Comparison of ENCODE assay signal across 22 cellular contexts in the genomic region with DNA sequence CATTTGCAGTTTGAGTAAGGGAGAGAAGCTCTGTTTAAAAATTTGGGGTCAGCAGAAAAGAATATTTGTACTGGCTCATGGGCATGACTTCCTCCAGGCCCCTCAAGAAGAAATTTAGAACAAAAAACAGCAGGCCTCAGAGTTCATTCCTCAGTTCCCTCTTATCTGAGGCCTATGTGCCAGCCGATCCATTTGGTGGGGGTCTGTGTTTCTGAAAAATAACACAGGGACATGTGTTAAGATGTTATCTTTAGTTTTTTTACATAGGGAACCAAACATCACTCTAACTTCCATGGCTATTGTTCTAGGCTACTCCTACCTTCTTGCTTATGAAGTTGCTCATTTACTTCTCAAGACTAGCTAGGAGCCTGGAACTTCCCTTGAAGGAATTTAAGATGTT. TPM values are rescaled to one million over a fixed set of nuclear protein-coding genes. Genes with fewer than 3 reads are reported as not detected.
DNase-seq lines count a peak whose midpoint lies in the region; ATAC-seq, FAIRE-seq and TF ChIP-seq lines count a peak whose summit lies in the region.
"Had no signal": no experiment of that assay in that cellular context is flagged by ENCODE, and none has a peak within 500 bp of the region (broad histone marks: within the 10 kb centered on the region; RNA-seq: fewer than 3 reads in every experiment).

No MANE protein-coding gene starts in this region.

- H3K4me3 ChIP-seq in GM23338 (no peak overlapping the region), K562 (no peak overlapping the region), hepatocyte (no peak overlapping the region)
- H3K4me3 ChIP-seq: BLaER1 treated with 17β-estradiol and CSF1 and Interleukin-3, amounts not matched to agents 10 nM and 100 nM had no signal

- 17% methylated on average over 1 of the region's 1 CpG for WGBS in K562 (ENCODE audit: insufficient coverage, low coverage, missing lambda C conversion rate)
- WGBS in hepatocyte (ENCODE audit: low lambda C conversion rate, missing lambda C conversion rate) = 43% methylated on average over 1 of the region's 1 CpG

- H4K20me1 ChIP-seq in GM23338 (replicated peaks; ENCODE audit: insufficient read depth) (no peaks in the 10 kb centered on the region), K562 (replicated peaks; ENCODE audit: control insufficient read depth, insufficient read depth, low read length) (no peaks in the 10 kb centered on the region), hepatocyte (ENCODE audit: insufficient read depth, poor library complexity, severe bottlenecking) (no peaks in the 10 kb centered on the region)
- H4K20me1 ChIP-seq: BLaER1 treated with 17β-estradiol and CSF1 and Interleukin-3, amounts not matched to agents 10 nM and 100 nM had no signal

- H2AFZ ChIP-seq in GM23338 (0 out of 2 replicates have a peak overlapping the region, but pooled peaks have one; percentile 47), K562 (ENCODE audit: low read depth, low read length) (peak overlapping the region; percentile 35), hepatocyte (no peak overlapping the region)

- H3K9me3 ChIP-seq in K562 (replicated peaks; ENCODE audit: control insufficient read depth, insufficient read depth, low read depth, low read length) = no peaks in the 10 kb centered on the region
- no peaks in the 10 kb centered on the region for H3K9me3 ChIP-seq in hepatocyte (ENCODE audit: low read depth)
- H3K9me3 ChIP-seq: BLaER1 treated with 17β-estradiol and CSF1 and Interleukin-3, amounts not matched to agents 10 nM and 100 nM; Caco-2 had no signal

- ATAC-seq in activated naive CD8-positive, alpha-beta T cell treated with anti-CD3 and anti-CD28 coated beads, Interleukin-2, amount 10 ng/mL, durations not matched to agents 7 days and 5 days (ENCODE audit: low read depth) = no peak
- no peak for ATAC-seq in activated naive CD8-positive, alpha-beta T cell treated with anti-CD3 and anti-CD28 coated beads, Interleukin-2, amount 50 U/mL, for 24 hours
- no peak for ATAC-seq in GM23338
- ATAC-seq in K562 = no peak
- no peak for ATAC-seq in HG03280 (IDR thresholded peaks at IDR 0.05; ENCODE audit: unreplicated experiment)
- ATAC-seq: CD8-positive, alpha-beta T cell had no signal

- H3K4me2 ChIP-seq in GM23338 (no peak overlapping the region), K562 (ENCODE audit: insufficient read depth, low read length) (no peak overlapping the region), hepatocyte (no peak overlapping the region)
- H3K4me2 ChIP-seq: BLaER1 treated with 17β-estradiol and CSF1 and Interleukin-3, amounts not matched to agents 10 nM and 100 nM had no signal

- intact Hi-C loops in K562 (cut with micrococcal nuclease) = no loop called here

- H3K4me3 Mint-ChIP-seq in activated naive CD8-positive, alpha-beta T cell treated with anti-CD3 and anti-CD28 coated beads, Interleukin-2, amount 10 ng/mL, durations not matched to agents 7 days and 5 days = no peak overlapping the region
- no peak overlapping the region for H3K4me3 Mint-ChIP-seq in activated naive CD8-positive, alpha-beta T cell treated with anti-CD3 and anti-CD28 coated beads, Interleukin-2, amount 50 U/mL, for 24 hours
- no peak overlapping the region for H3K4me3 Mint-ChIP-seq in GM23338
- H3K4me3 Mint-ChIP-seq: CD4-positive, alpha-beta T cell; CD8-positive, alpha-beta T cell had no signal

- DNase-seq in activated naive CD8-positive, alpha-beta T cell treated with anti-CD3 and anti-CD28 coated beads, Interleukin-2, amount 10 ng/mL, durations not matched to agents 7 days and 5 days = no peak
- no peak for DNase-seq in activated naive CD8-positive, alpha-beta T cell treated with anti-CD3 and anti-CD28 coated beads, Interleukin-2, amount 50 U/mL, for 24 hours
- no peak for DNase-seq in GM23338 (ENCODE audit: low spot score)
- DNase-seq in K562 (ENCODE audit: extremely low read depth in 1 of 4, low spot score in 3 of 4) = no peak
- no peak for DNase-seq in SW 1271 (lab: John Stamatoyannopoulos, UW)
- DNase-seq in hepatocyte (ENCODE audit: low spot score) = no peak
- DNase-seq: 8988T; ACHN; Caco-2; Calu3; CD4-positive, alpha-beta T cell; CD8-positive, alpha-beta T cell; DMS79 treated with DMSO at 0.1 percent for 48 hours; GF-D8 had no signal

- POLR2A ChIA-PET in activated naive CD8-positive, alpha-beta T cell treated with anti-CD3 and anti-CD28 coated beads, Interleukin-2, amount 10 ng/mL, durations not matched to agents 7 days and 5 days (lab: Charles Lee) = no interaction called here
- POLR2A ChIA-PET in K562 (lab: Yijun Ruan, JAX) = no interaction called here

- no TSS peak for BruUV-seq in K562 (replicated peaks; lab: Mats Ljungman, UMichigan)

- H3K27me3 ChIP-seq in GM23338 (ENCODE audit: insufficient read depth) = no peaks in the 10 kb centered on the region
- H3K27me3 ChIP-seq in K562 (ENCODE audit: control insufficient read depth in 2 of 2, insufficient read depth in 2 of 2, low read length in 2 of 2) = no peaks in the 10 kb centered on the region
- H3K27me3 ChIP-seq in hepatocyte = no peaks in the 10 kb centered on the region
- H3K27me3 ChIP-seq: BLaER1 treated with 17β-estradiol and CSF1 and Interleukin-3, amounts not matched to agents 10 nM and 100 nM had no signal

- H3K36me3 ChIP-seq in GM23338 (ENCODE audit: insufficient read depth) (peaks cover 4% of the 10 kb centered on the region; the same call in 1 of the 2 replicates), K562 (ENCODE audit: control insufficient read depth, insufficient read depth, low read length) (no peaks in the 10 kb centered on the region), hepatocyte (replicated peaks; ENCODE audit: insufficient read depth, low read depth) (no peaks in the 10 kb centered on the region)
- H3K36me3 ChIP-seq: BLaER1 treated with 17β-estradiol and CSF1 and Interleukin-3, amounts not matched to agents 10 nM and 100 nM had no signal

- peak overlapping the region; percentile 58 for H3K27ac Mint-ChIP-seq in activated naive CD8-positive, alpha-beta T cell treated with anti-CD3 and anti-CD28 coated beads, Interleukin-2, amount 10 ng/mL, durations not matched to agents 7 days and 5 days
- H3K27ac Mint-ChIP-seq in activated naive CD8-positive, alpha-beta T cell treated with anti-CD3 and anti-CD28 coated beads, Interleukin-2, amount 50 U/mL, for 24 hours = no peak overlapping the region
- H3K27ac Mint-ChIP-seq in GM23338 = no peak overlapping the region
- H3K27ac Mint-ChIP-seq: CD4-positive, alpha-beta T cell; CD8-positive, alpha-beta T cell had no signal

- no peaks in the 10 kb centered on the region for H3F3A ChIP-seq in GM23338 (replicated peaks; ENCODE audit: low read depth)

- no peaks in the 10 kb centered on the region for H3K9me3 Mint-ChIP-seq in activated naive CD8-positive, alpha-beta T cell treated with anti-CD3 and anti-CD28 coated beads, Interleukin-2, amount 10 ng/mL, durations not matched to agents 7 days and 5 days
- H3K9me3 Mint-ChIP-seq in activated naive CD8-positive, alpha-beta T cell treated with anti-CD3 and anti-CD28 coated beads, Interleukin-2, amount 50 U/mL, for 24 hours = no peaks in the 10 kb centered on the region
- peaks cover 11% of the 10 kb centered on the region for H3K9me3 Mint-ChIP-seq in GM23338
- H3K9me3 Mint-ChIP-seq: CD4-positive, alpha-beta T cell; CD8-positive, alpha-beta T cell had no signal

- H3K4me1 Mint-ChIP-seq in activated naive CD8-positive, alpha-beta T cell treated with anti-CD3 and anti-CD28 coated beads, Interleukin-2, amount 10 ng/mL, durations not matched to agents 7 days and 5 days = no peaks in the 10 kb centered on the region
- no peaks in the 10 kb centered on the region for H3K4me1 Mint-ChIP-seq in activated naive CD8-positive, alpha-beta T cell treated with anti-CD3 and anti-CD28 coated beads, Interleukin-2, amount 50 U/mL, for 24 hours
- H3K4me1 Mint-ChIP-seq in GM23338 = no peaks in the 10 kb centered on the region; the same call in 2 of the 3 replicates

- TF ChIP-seq RAD21 in K562 (CRISPR knock-in tag; conservative IDR thresholded peaks at IDR 0.05 in 1 of 2, IDR thresholded peaks at IDR 0.05 in 1 of 2) = no peak

- peaks cover 22% of the 10 kb centered on the region for H3K27me3 Mint-ChIP-seq in activated naive CD8-positive, alpha-beta T cell treated with anti-CD3 and anti-CD28 coated beads, Interleukin-2, amount 10 ng/mL, durations not matched to agents 7 days and 5 days
- H3K27me3 Mint-ChIP-seq in activated naive CD8-positive, alpha-beta T cell treated with anti-CD3 and anti-CD28 coated beads, Interleukin-2, amount 50 U/mL, for 24 hours = peaks cover 18% of the 10 kb centered on the region
- H3K27me3 Mint-ChIP-seq in GM23338 (ENCODE audit: insufficient read depth, low read depth, poor library complexity) = peaks cover 2% of the 10 kb centered on the region

- no peak for FAIRE-seq in K562 (lab: Jason Lieb, UNC)
- FAIRE-seq: A204.1, D721Med, G401.6, GM12891, GM19239 had no signal

- H3K9me2 ChIP-seq in GM23338 (ENCODE audit: insufficient read depth) (no peaks in the 10 kb centered on the region), hepatocyte (replicated peaks; ENCODE audit: insufficient read depth) (no peaks in the 10 kb centered on the region)

- in situ Hi-C loops in K562 (cut with MboI) = no loop called here

- TF ChIP-seq POLR2A in K562 (conservative IDR thresholded peaks at IDR 0.05) = no peak

- no peak for TF ChIP-seq EP300 in K562 (IDR thresholded peaks at IDR 0.05; ENCODE audit: low read length)

- H3K4me1 ChIP-seq in GM23338 (ENCODE audit: insufficient read depth) (no peaks in the 10 kb centered on the region), K562 (replicated peaks in 1 of 2; ENCODE audit: control insufficient read depth in 2 of 2, insufficient read depth in 2 of 2, low read length in 2 of 2) (no peaks in the 10 kb centered on the region; a peak in 2 of 5 replicates), hepatocyte (ENCODE audit: insufficient read depth) (no peaks in the 10 kb centered on the region)
- H3K4me1 ChIP-seq: BLaER1 treated with 17β-estradiol and CSF1 and Interleukin-3, amounts not matched to agents 10 nM and 100 nM; Caco-2 had no signal

- no peaks in the 10 kb centered on the region for H3K36me3 Mint-ChIP-seq in activated naive CD8-positive, alpha-beta T cell treated with anti-CD3 and anti-CD28 coated beads, Interleukin-2, amount 10 ng/mL, durations not matched to agents 7 days and 5 days
- no peaks in the 10 kb centered on the region for H3K36me3 Mint-ChIP-seq in activated naive CD8-positive, alpha-beta T cell treated with anti-CD3 and anti-CD28 coated beads, Interleukin-2, amount 50 U/mL, for 24 hours (ENCODE audit: low read depth)
- H3K36me3 Mint-ChIP-seq in GM23338 (ENCODE audit: low read depth) = peaks cover 5% of the 10 kb centered on the region; the same call in 2 of the 3 replicates
- H3K36me3 Mint-ChIP-seq: CD8-positive, alpha-beta T cell had no signal

- TF ChIP-seq CTCF in GM23338 (conservative IDR thresholded peaks at IDR 0.05; ENCODE audit: low read depth in 2 of 2) (no peak), K562 (IDR thresholded peaks at IDR 0.05 in 2 of 3, conservative IDR thresholded peaks at IDR 0.05 in 1 of 3; ENCODE audit: insufficient read depth in 2 of 3, low read depth in 1 of 3, low read length in 3 of 3) (no peak), hepatocyte (IDR thresholded peaks at IDR 0.05; ENCODE audit: poor library complexity) (no peak)

- no peak overlapping the region for H3K9ac ChIP-seq in K562 (ENCODE audit: insufficient read depth in 1 of 2, low read depth in 2 of 2, low read length in 2 of 2)
- H3K9ac ChIP-seq: BLaER1 treated with 17β-estradiol and CSF1 and Interleukin-3, amounts not matched to agents 10 nM and 100 nM had no signal

- CTCF ChIA-PET in K562 (lab: Yijun Ruan, JAX; ENCODE audit: low intra/inter-chr PET ratio) = no interaction called here

- H3K9me1 ChIP-seq in K562 (ENCODE audit: control insufficient read depth, insufficient read depth, low read length) = no peaks in the 10 kb centered on the region

- H3K27ac ChIP-seq in GM23338 (ENCODE audit: low read depth) (no peak overlapping the region), K562 (ENCODE audit: extremely low read depth, low read depth, low read length) (no peak overlapping the region), hepatocyte (no peak overlapping the region)
- H3K27ac ChIP-seq: BLaER1 treated with 17β-estradiol and CSF1 and Interleukin-3, amounts not matched to agents 10 nM and 100 nM; C4-2B had no signal

- H3K79me2 ChIP-seq in GM23338 (replicated peaks; ENCODE audit: insufficient read depth) (no peaks in the 10 kb centered on the region), K562 (ENCODE audit: control insufficient read depth, insufficient read depth, low read length) (no peaks in the 10 kb centered on the region), hepatocyte (no peaks in the 10 kb centered on the region)

RNA-seq across cellular contexts. Expression of a gene that starts 16.2 kb away (rescaled TPM):
- total RNA-seq in activated naive CD8-positive, alpha-beta T cell treated with anti-CD3 and anti-CD28 coated beads, Interleukin-2, amount 10 ng/mL, durations not matched to agents 7 days and 5 days = 10 to 100 TPM; 32.6 to 37.0 TPM
- total RNA-seq in GM23338 (2014; rRNA removed; shearing (Covaris generic)) = 168 and 179 TPM in 2 replicates
- polyA plus RNA-seq in GM23338 (2016; fragmentation: Nextera tagmentation; extraction: Ambion mirVana) (112 and 128 TPM in 2 replicates), K562 (2011; rRNA removed) (31.9 and 34.5 TPM in 2 replicates), K562 (2014; fragmentation: Illumina TruSeq; extraction: Trizol) (27.3 and 30.3 TPM in 2 replicates), K562 (2014; fragmentation: Nextera tagmentation; extraction: Ambion mirVana) (10 to 100 TPM in 1 of 2 experiments, 1 to 10 TPM in 1; 9.1 to 10.3 TPM), K562 (2014; rRNA removed) (19.6 and 23.3 TPM in 2 replicates), hepatocyte (78.7 and 83.2 TPM in 2 replicates)
- 25.0 and 43.2 TPM in 2 replicates for total RNA-seq in K562 (2011; cell fraction: chromatin; rRNA removed; ENCODE audit: low replicate concordance)
- 34.5 and 36.0 TPM in 2 replicates for total RNA-seq in K562 (2011; cell fraction: nucleolus; rRNA removed)
- 37.9 and 51.6 TPM in 2 replicates for total RNA-seq in K562 (2011; cell fraction: nucleoplasm; rRNA removed)
- total RNA-seq in K562 (2014; rRNA removed) (16.2 and 17.3 TPM in 2 replicates), K562 (2014; rRNA removed; fragmentation: Illumina TruSeq; extraction: Trizol) (25.7 and 30.9 TPM in 2 replicates), K562 (2015; rRNA removed; fragmentation: Illumina TruSeq; extraction: Trizol) (23.1 and 24.5 TPM in 2 replicates), K562 (2021) (21.3 and 23.8 TPM in 2 replicates), hepatocyte (137 and 140 TPM in 2 replicates)
- polyA plus RNA-seq in K562 (2011; cell fraction: cytosol; rRNA removed) = 16.3 and 17.6 TPM in 2 replicates
- 13.5 and 18.5 TPM in 2 replicates for polyA plus RNA-seq in K562 (2011; cell fraction: nucleus; rRNA removed)
- polyA plus RNA-seq in K562 (2012) = 23.0 and 31.8 TPM in 2 replicates
- polyA minus RNA-seq in K562 (2011; rRNA and poly(A)+ RNA removed) = 21.1 and 27.6 TPM in 2 replicates
- polyA minus RNA-seq in K562 (2011; cell fraction: cytosol; rRNA and poly(A)+ RNA removed) = 22.3 and 26.4 TPM in 2 replicates
- 19.8 and 24.5 TPM in 2 replicates for polyA minus RNA-seq in K562 (2011; cell fraction: nucleus; rRNA and poly(A)+ RNA removed)
